In genomic region chr16:13921328-13921727, GRCh38 we compare ENCODE assay signal across 11 cellular contexts. TPM values are rescaled to one million over a fixed set of nuclear protein-coding genes. Genes with fewer than 3 reads are reported as not detected.
DNase-seq lines count a peak whose midpoint lies in the region; ATAC-seq and TF ChIP-seq lines count a peak whose summit lies in the region.
"Had no signal": no experiment of that assay in that cellular context is flagged by ENCODE, and none has a peak within 500 bp of the region (broad histone marks: within the 10 kb centered on the region; RNA-seq: fewer than 3 reads in every experiment).

No MANE protein-coding gene starts in this region.

- 93% methylated on average over 2 of the region's 2 CpGs for WGBS in mesenchymal stem cell
- WGBS in lower leg skin, 2 donors = 81 to 89% methylated on average over 2 of the region's 2 CpGs
- WGBS in testis, 2 donors = 53 to 55% methylated on average over 2 of the region's 2 CpGs

- intact Hi-C loops in lower leg skin (cut with DNase I; ENCODE audit: low total_unique reads) (loop anchor here (10.0 kb wide), 1 partner anchor 323 kb away; no protein-coding TSS in a partner anchor), testis (cut with DNase I; ENCODE audit: low total_unique reads) (loop anchor here (10.0 kb wide), 2 partner anchors 323 to 363 kb away; no protein-coding TSS in a partner anchor)

- TF ChIP-seq CTCF in AG10803 (conservative IDR thresholded peaks at IDR 0.05; ENCODE audit: low read length) (no peak), lower leg skin (IDR thresholded peaks at IDR 0.05) (no peak), GM20000 (IDR thresholded peaks at IDR 0.05; ENCODE audit: extremely low read depth, missing control alignments) (no peak), testis (IDR thresholded peaks at IDR 0.05) (no peak)

- no peak overlapping the region for H4K91ac ChIP-seq in mesenchymal stem cell (ENCODE audit: low read length)

- no peak overlapping the region for H3K18ac ChIP-seq in mesenchymal stem cell (ENCODE audit: low read depth in 1 of 2, low read length in 2 of 2)

- no peaks in the 10 kb centered on the region for H3K9me3 Mint-ChIP-seq in activated naive CD4-positive, alpha-beta T cell treated with anti-CD3 and anti-CD28 coated beads, Interleukin-2, amount 50 U/mL, for 72 hours

- peaks cover 24% of the 10 kb centered on the region for H3K79me1 ChIP-seq in mesenchymal stem cell (replicated peaks; ENCODE audit: low read length, poor library complexity, severe bottlenecking)

- DNase-seq in AG10803 (ENCODE audit: low read depth) = no peak
- no peak for DNase-seq in HAP-1 (ENCODE audit: low spot score in 2 of 2)
- no peak for DNase-seq in activated naive CD4-positive, alpha-beta T cell treated with anti-CD3 and anti-CD28 coated beads, Interleukin-2, amount 50 U/mL, for 72 hours (ENCODE audit: low spot score in 2 of 2)
- DNase-seq in mesenchymal stem cell = no peak
- no peak for DNase-seq in lower leg skin (ENCODE audit: low spot score in 2 of 2)
- no peak for DNase-seq in GM20000 (ENCODE audit: low spot score)
- DNase-seq in RPMI8226 = no peak
- no peak for DNase-seq in testis
- DNase-seq: NCI-H1048, SIG-M5, uterus had no signal

- H3K27me3 ChIP-seq in HAP-1 (ENCODE audit: low read depth) = no peaks in the 10 kb centered on the region
- H3K27me3 ChIP-seq in mesenchymal stem cell (ENCODE audit: control insufficient read depth in 1 of 2, insufficient read depth in 1 of 2, low read length in 2 of 2) = peaks cover 0 to 4% of the 10 kb centered on the region in 2 experiments
- H3K27me3 ChIP-seq in testis = no peaks in the 10 kb centered on the region
- H3K27me3 ChIP-seq: uterus had no signal

- peaks cover 6 to 11% of the 10 kb centered on the region in 2 donors for H3K36me3 Mint-ChIP-seq in activated naive CD4-positive, alpha-beta T cell treated with anti-CD3 and anti-CD28 coated beads, Interleukin-2, amount 50 U/mL, for 72 hours

- peak overlapping the region; percentile 99 for H3K27ac Mint-ChIP-seq in activated naive CD4-positive, alpha-beta T cell treated with anti-CD3 and anti-CD28 coated beads, Interleukin-2, amount 50 U/mL, for 72 hours

- no peak overlapping the region for H2BK5ac ChIP-seq in mesenchymal stem cell (ENCODE audit: low read depth, low read length, poor library complexity, severe bottlenecking)

- H3K27ac ChIP-seq in mesenchymal stem cell (ENCODE audit: low read length, poor library complexity, severe bottlenecking) (no peak overlapping the region), testis (peak overlapping the region in 1 of 2 donors; percentile 82)

- TF ChIP-seq POLR2A in lower leg skin (IDR thresholded peaks at IDR 0.05) = no peak
- no peak for TF ChIP-seq POLR2A in testis (IDR thresholded peaks at IDR 0.05)

- H3K9me3 ChIP-seq in HAP-1 = no peaks in the 10 kb centered on the region
- H3K9me3 ChIP-seq in mesenchymal stem cell (ENCODE audit: control insufficient read depth, low read length) = no peaks in the 10 kb centered on the region
- H3K9me3 ChIP-seq in testis = no peaks in the 10 kb centered on the region
- H3K9me3 ChIP-seq: uterus had no signal

- H3K4ac ChIP-seq in mesenchymal stem cell (ENCODE audit: low read depth in 1 of 2, low read length in 2 of 2) = peak overlapping the region in 1 of 2 experiments; percentile 7

- H4K8ac ChIP-seq in mesenchymal stem cell (ENCODE audit: low read length) = peak overlapping the region; percentile 63

- no peak overlapping the region for H2BK12ac ChIP-seq in mesenchymal stem cell (ENCODE audit: low read length in 2 of 2)

- H3K9ac ChIP-seq in mesenchymal stem cell (ENCODE audit: low read length) = peak overlapping the region; percentile 99

- H2AK5ac ChIP-seq in mesenchymal stem cell (ENCODE audit: low read length, severe bottlenecking) = peak overlapping the region; percentile 33

- H3K36me3 ChIP-seq in HAP-1 (replicated peaks) = peaks cover 15% of the 10 kb centered on the region
- H3K36me3 ChIP-seq in mesenchymal stem cell (ENCODE audit: control insufficient read depth in 1 of 2, insufficient read depth in 2 of 2, low read depth in 1 of 2, low read length in 2 of 2) = peaks cover 0 to 35% of the 10 kb centered on the region in 2 experiments
- no peaks in the 10 kb centered on the region for H3K36me3 ChIP-seq in testis (ENCODE audit: low read depth, missing control alignments)
- H3K36me3 ChIP-seq: uterus had no signal

- ATAC-seq in activated naive CD4-positive, alpha-beta T cell treated with anti-CD3 and anti-CD28 coated beads, Interleukin-2, amount 50 U/mL, for 72 hours = no peak

- H3K4me1 ChIP-seq in HAP-1 (peaks cover 15% of the 10 kb centered on the region), mesenchymal stem cell (ENCODE audit: control insufficient read depth, insufficient read depth, low read depth, low read length) (peaks cover 9% of the 10 kb centered on the region), testis (peaks cover 22% of the 10 kb centered on the region)

- no peak overlapping the region for H2AFZ ChIP-seq in mesenchymal stem cell (ENCODE audit: low read depth, low read length)

- H3K4me2 ChIP-seq in mesenchymal stem cell (ENCODE audit: low read length, poor library complexity, severe bottlenecking) = peak overlapping the region; percentile 84

- in situ Hi-C loops in HAP-1 (cut with MboI; ENCODE audit: low sequenced_read_pairs) = loop anchor here (5.0 to 10.0 kb wide), 2 partner anchors 371 to 623 kb away; no protein-coding TSS in a partner anchor

- no peak overlapping the region for H2BK120ac ChIP-seq in mesenchymal stem cell (ENCODE audit: low read depth, low read length)

- peak overlapping the region in 1 of 2 experiments; percentile 72 for H3K23ac ChIP-seq in mesenchymal stem cell (ENCODE audit: low read length in 2 of 2)

- H2BK15ac ChIP-seq in mesenchymal stem cell (ENCODE audit: low read depth, poor library complexity, severe bottlenecking) = no peak overlapping the region

- peak overlapping the region in 1 of 2 experiments; percentile 39 for H3K14ac ChIP-seq in mesenchymal stem cell (ENCODE audit: low read length in 2 of 2)

- H3K4me3 ChIP-seq in AG10803 (ENCODE audit: low read length) (peak overlapping the region; percentile 94), HAP-1 (peak overlapping the region; percentile 85; the same call in 1 of the 2 replicates), mesenchymal stem cell (ENCODE audit: insufficient read depth in 1 of 2, low read depth in 1 of 2, low read length in 2 of 2) (peak overlapping the region in 1 of 2 experiments; percentile 97), lower leg skin (ENCODE audit: low read depth, poor library complexity, severe bottlenecking) (no peak overlapping the region), testis (no peak overlapping the region)

RNA-seq across cellular contexts. Expression of gene ERCC4, which starts 1.4 kb away (rescaled TPM):
- total RNA-seq in activated naive CD4-positive, alpha-beta T cell treated with anti-CD3 and anti-CD28 coated beads, Interleukin-2, amount 50 U/mL, for 72 hours = 10 to 100 TPM; 12.0 to 13.1 TPM
- 5.7 TPM for polyA plus RNA-seq in mesenchymal stem cell (2013, experiment 1 of 2)
- polyA plus RNA-seq in mesenchymal stem cell (2013, experiment 2 of 2) = 5.2 TPM
- total RNA-seq in lower leg skin (10 to 100 TPM in 1 of 4 donors, 1 to 10 TPM in 3; 4.0 to 11.6 (median 6.9) TPM), testis (10 to 100 TPM; 17.7 to 29.3 TPM)
- 19.6 TPM for polyA plus RNA-seq in testis (ENCODE audit: insufficient read depth, low read depth, low replicate concordance)

Comparison
In these comparisons a context has a peak if more than half of its experiments do, and no peak if none do; other contexts are left out.
1. H3K4me3 ChIP-seq: peak in AG10803 (single experiment) and HAP-1 (single experiment); none in lower leg skin (single experiment) and testis (0 of 2).